In genomic region chr18:40935423-40935822, GRCh38 we compare ENCODE assay signal across 8 cellular contexts.
A peak's percentile ranks its signal among the peaks of the same experiment; 100 is the strongest.
DNase-seq lines count a peak whose midpoint lies in the region; ATAC-seq and TF ChIP-seq lines count a peak whose summit lies in the region.
"Had no signal": no experiment of that assay in that cellular context is flagged by ENCODE, and none has a peak within 500 bp of the region (broad histone marks: within the 10 kb centered on the region; RNA-seq: fewer than 3 reads in every experiment).

No MANE protein-coding gene starts in this region.

- H3K27me3 Mint-ChIP-seq in neural progenitor cell (ENCODE audit: insufficient read depth, low read depth): no peaks in the 10 kb centered on the region
- H3K27me3 Mint-ChIP-seq: IgD-negative memory B cell had no signal

- peaks cover 2% of the 10 kb centered on the region for H3K9me3 Mint-ChIP-seq in neural progenitor cell
- peaks cover 27% of the 10 kb centered on the region for H3K9me3 Mint-ChIP-seq in stimulated activated effector memory CD8-positive, alpha-beta T cell treated with anti-CD3 and anti-CD28 coated beads, Interleukin-12 subunit alpha, Interleukin-12 subunit beta, amount 100 ng/mL, for 72 hours

- no peaks in the 10 kb centered on the region for H3K79me2 ChIP-seq in MM.1S (ENCODE audit: low read length)
- no peaks in the 10 kb centered on the region for H3K79me2 ChIP-seq in neural progenitor cell (ENCODE audit: low read depth)

- H3K4me2 ChIP-seq in MM.1S (ENCODE audit: low read depth, low read length) (no peak overlapping the region), neural progenitor cell (no peak overlapping the region)

- no peak overlapping the region for H3K4me3 Mint-ChIP-seq in neural progenitor cell
- H3K4me3 Mint-ChIP-seq in stimulated activated effector memory CD8-positive, alpha-beta T cell treated with anti-CD3 and anti-CD28 coated beads, Interleukin-12 subunit alpha, Interleukin-12 subunit beta, amount 100 ng/mL, for 72 hours: no peak overlapping the region
- H3K4me3 Mint-ChIP-seq: IgD-negative memory B cell had no signal

- H3K9ac ChIP-seq in MM.1S (ENCODE audit: low read length) (no peak overlapping the region), neural progenitor cell (no peak overlapping the region)

- DNase-seq in MM.1S (peak; percentile 28), choroid plexus epithelial cell (ENCODE audit: low read depth) (peak; percentile 55), neural progenitor cell (ENCODE audit: low spot score) (peak; percentile 57), superior temporal gyrus (ENCODE audit: extremely low spot score) (no peak)
- DNase-seq in activated effector memory CD4-positive, alpha-beta T cell treated with Interleukin-2 at 50 U/mL for 16 hours: no peak
- DNase-seq in stimulated activated effector memory CD8-positive, alpha-beta T cell treated with anti-CD3 and anti-CD28 coated beads, Interleukin-12 subunit alpha, Interleukin-12 subunit beta, amount 100 ng/mL, for 72 hours (ENCODE audit: low spot score in 2 of 2): no peak

- H3K36me3 ChIP-seq in MM.1S (replicated peaks; ENCODE audit: insufficient read depth, low read length) (no peaks in the 10 kb centered on the region), neural progenitor cell (no peaks in the 10 kb centered on the region)

- no peaks in the 10 kb centered on the region for H3K27me3 ChIP-seq in MM.1S (replicated peaks; ENCODE audit: insufficient read depth, low read length)
- H3K27me3 ChIP-seq in neural progenitor cell: no peaks in the 10 kb centered on the region

- no peak overlapping the region for H3K27ac Mint-ChIP-seq in neural progenitor cell
- H3K27ac Mint-ChIP-seq in stimulated activated effector memory CD8-positive, alpha-beta T cell treated with anti-CD3 and anti-CD28 coated beads, Interleukin-12 subunit alpha, Interleukin-12 subunit beta, amount 100 ng/mL, for 72 hours: no peak overlapping the region
- H3K27ac Mint-ChIP-seq: IgD-negative memory B cell had no signal

- H3F3A ChIP-seq in MM.1S (ENCODE audit: insufficient read depth, low read length) (no peaks in the 10 kb centered on the region), neural progenitor cell (ENCODE audit: low read depth) (peaks cover 13% of the 10 kb centered on the region)

- H3K4me1 ChIP-seq in MM.1S (ENCODE audit: low read length) (no peaks in the 10 kb centered on the region), neural progenitor cell (peaks cover 11% of the 10 kb centered on the region)

- H2AFZ ChIP-seq in MM.1S (ENCODE audit: low read length): no peak overlapping the region
- no peak overlapping the region for H2AFZ ChIP-seq in neural progenitor cell (replicated peaks)

- H3K27ac ChIP-seq in MM.1S (ENCODE audit: low read length): no peak overlapping the region
- H3K27ac ChIP-seq in neural progenitor cell: no peak overlapping the region

- H3K4me3 ChIP-seq in GM12875 (ENCODE audit: low read depth, low read length) (no peak overlapping the region), MM.1S (ENCODE audit: low read length) (no peak overlapping the region), choroid plexus epithelial cell (ENCODE audit: low read depth, low read length) (no peak overlapping the region), neural progenitor cell (no peak overlapping the region)

- H4K20me1 ChIP-seq in MM.1S (ENCODE audit: insufficient read depth, low read length): no peaks in the 10 kb centered on the region
- no peaks in the 10 kb centered on the region for H4K20me1 ChIP-seq in neural progenitor cell (ENCODE audit: low read depth)

- ATAC-seq in stimulated activated effector memory CD8-positive, alpha-beta T cell treated with anti-CD3 and anti-CD28 coated beads, Interleukin-12 subunit alpha, Interleukin-12 subunit beta, amount 100 ng/mL, for 72 hours: no peak

- no peaks in the 10 kb centered on the region for H3K9me2 ChIP-seq in MM.1S (replicated peaks; ENCODE audit: insufficient read depth, low read length)

- TF ChIP-seq CTCF in GM12875 (IDR thresholded peaks at IDR 0.05; ENCODE audit: borderline replicate concordance, insufficient read depth, low read depth, low read length) (0 out of 2 replicates have a peak, but pooled peaks have one; percentile 26), MM.1S (IDR thresholded peaks at IDR 0.05; ENCODE audit: low read length) (peak; percentile 46), choroid plexus epithelial cell (conservative IDR thresholded peaks at IDR 0.05; ENCODE audit: low read depth, low read length) (peak; percentile 66), neural progenitor cell (IDR thresholded peaks at IDR 0.05) (peak; percentile 68)

- no peaks in the 10 kb centered on the region for H3K36me3 Mint-ChIP-seq in neural progenitor cell
- no peaks in the 10 kb centered on the region for H3K36me3 Mint-ChIP-seq in stimulated activated effector memory CD8-positive, alpha-beta T cell treated with anti-CD3 and anti-CD28 coated beads, Interleukin-12 subunit alpha, Interleukin-12 subunit beta, amount 100 ng/mL, for 72 hours

- H3K4me1 Mint-ChIP-seq in neural progenitor cell: peaks cover 9% of the 10 kb centered on the region
- H3K4me1 Mint-ChIP-seq in stimulated activated effector memory CD8-positive, alpha-beta T cell treated with anti-CD3 and anti-CD28 coated beads, Interleukin-12 subunit alpha, Interleukin-12 subunit beta, amount 100 ng/mL, for 72 hours: no peaks in the 10 kb centered on the region
- H3K4me1 Mint-ChIP-seq: IgD-negative memory B cell had no signal

- H3K9me3 ChIP-seq in MM.1S (replicated peaks; ENCODE audit: insufficient read depth, low read length) (no peaks in the 10 kb centered on the region), neural progenitor cell (ENCODE audit: low read depth) (no peaks in the 10 kb centered on the region)

Comparison
In these comparisons a context has a peak if more than half of its experiments do, and no peak if none do; other contexts are left out.
1. DNase-seq: peak in MM.1S (single experiment), choroid plexus epithelial cell (single experiment) and neural progenitor cell (single experiment); none in activated effector memory CD4-positive, alpha-beta T cell treated with Interleukin-2 at 50 U/mL for 16 hours (single experiment), superior temporal gyrus (single experiment) and stimulated activated effector memory CD8-positive, alpha-beta T cell treated with anti-CD3 and anti-CD28 coated beads, Interleukin-12 subunit alpha, Interleukin-12 subunit beta, amount 100 ng/mL, for 72 hours (0 of 2).
2. Peak in every context shown above with its lines, with median percentiles within 50 percentile points of each other: CTCF ChIP-seq.